In genomic region chr11:21289686-21290085, GRCh38 we compare ENCODE assay signal across 1 cellular context.
TF ChIP-seq lines count a peak whose summit lies in the region.

No MANE protein-coding gene starts in this region.

TF ChIP-seq in GM23338, 12 proteins besides CTCF, POLR2A, EP300 and RAD21 (continued from another document):
- TF ChIP-seq ZNF462 (CRISPR knock-in tag; IDR thresholded peaks at IDR 0.05) (no peak), NANOG (IDR thresholded peaks at IDR 0.05; ENCODE audit: borderline replicate concordance) (no peak), CREB1 (CRISPR knock-in tag; IDR thresholded peaks at IDR 0.05; ENCODE audit: low read depth) (no peak)
